ENCODE assay signal across 25 cellular contexts in genomic region chr17:28199115-28199514, GRCh38.
"Had no signal": no experiment of that assay in that cellular context is flagged by ENCODE, and none has a peak within 500 bp of the region (broad histone marks: within the 10 kb centered on the region; RNA-seq: fewer than 3 reads in every experiment).

No MANE protein-coding gene starts in this region.

- H3K4me3 ChIP-seq: body of pancreas had no signal

- H3K9me3 ChIP-seq: body of pancreas had no signal

- H3K4me1 ChIP-seq: body of pancreas had no signal

- H3K27ac Mint-ChIP-seq: activated B cell treated with CpG ODN at 0.5 μM for 24 hours; activated CD8-positive, alpha-beta T cell treated with anti-CD3 and anti-CD28 coated beads for 36 hours; activated naive CD8-positive, alpha-beta T cell; activated T-helper 17 cell treated with anti-CD3 and anti-CD28 coated beads, Interleukin-2, amount 50 U/mL, for 72 hours had no signal

- H3K27me3 Mint-ChIP-seq: activated B cell treated with CpG ODN at 0.5 μM for 24 hours; activated naive CD8-positive, alpha-beta T cell had no signal

- H3K4me3 Mint-ChIP-seq: activated B cell treated with CpG ODN at 0.5 μM for 24 hours; activated CD8-positive, alpha-beta T cell treated with anti-CD3 and anti-CD28 coated beads for 36 hours; activated naive CD8-positive, alpha-beta T cell; activated T-cell treated with anti-CD3 and anti-CD28 coated beads, Interleukin-2, amount 50 U/mL, for 4 hours; activated T-helper 17 cell treated with anti-CD3 and anti-CD28 coated beads, Interleukin-2, amount 50 U/mL, for 72 hours had no signal

- H3K9me3 Mint-ChIP-seq: activated B cell treated with CpG ODN at 0.5 μM for 24 hours; activated CD8-positive, alpha-beta T cell treated with anti-CD3 and anti-CD28 coated beads for 36 hours; activated T-cell treated with anti-CD3 and anti-CD28 coated beads, Interleukin-2, amount 50 U/mL, for 4 hours; activated T-helper 17 cell treated with anti-CD3 and anti-CD28 coated beads, Interleukin-2, amount 50 U/mL, for 72 hours had no signal

- H3K27me3 ChIP-seq: body of pancreas had no signal

- H3K4me1 Mint-ChIP-seq: activated B cell treated with CpG ODN at 0.5 μM for 24 hours; activated T-helper 17 cell treated with anti-CD3 and anti-CD28 coated beads, Interleukin-2, amount 50 U/mL, for 72 hours had no signal

- DNase-seq: activated B cell treated with CpG ODN at 0.5 μM for 24 hours; activated CD4-positive, alpha-beta T cell treated with anti-CD3 and anti-CD28 coated beads for 48 hours; activated CD4-positive, alpha-beta T cell treated with anti-CD3 and anti-CD28 coated beads, Interleukin-2, amount 50 U/mL, for 1 hour; activated CD4-positive, alpha-beta T cell treated with anti-CD3 and anti-CD28 coated beads, Interleukin-2, amount 50 U/mL, for 48 hours; activated CD8-positive, alpha-beta memory T cell treated with anti-CD3 and anti-CD28 coated beads for 24 hours; activated CD8-positive, alpha-beta T cell treated with anti-CD3 and anti-CD28 coated beads for 36 hours; activated effector memory CD4-positive, alpha-beta T cell treated with Interleukin-2 at 50 U/mL for 16 hours; activated gamma-delta T cell treated with Interleukin-2 at 50 U/mL for 16 hours; activated naive CD4-positive, alpha-beta T cell treated with anti-CD3 and anti-CD28 coated beads, Interleukin-2, amount 50 U/mL, for 16 hours; activated naive CD4-positive, alpha-beta T cell treated with Interleukin-2 at 50 U/mL for 16 hours; activated T-cell treated with anti-CD3 and anti-CD28 coated beads, Interleukin-2, amount 50 U/mL, for 4 hours; amygdala; aorta; body of pancreas; caudate nucleus; cortex of kidney; dermis blood vessel endothelial cell; effector CD8-positive, alpha-beta T cell; foreskin fibroblast; head of caudate nucleus; T-helper 2 cell had no signal

- H3K27ac ChIP-seq: body of pancreas, epithelial cell of prostate, VCaP had no signal
